1 cellular context compared by ENCODE assay signal in the genomic region with DNA sequence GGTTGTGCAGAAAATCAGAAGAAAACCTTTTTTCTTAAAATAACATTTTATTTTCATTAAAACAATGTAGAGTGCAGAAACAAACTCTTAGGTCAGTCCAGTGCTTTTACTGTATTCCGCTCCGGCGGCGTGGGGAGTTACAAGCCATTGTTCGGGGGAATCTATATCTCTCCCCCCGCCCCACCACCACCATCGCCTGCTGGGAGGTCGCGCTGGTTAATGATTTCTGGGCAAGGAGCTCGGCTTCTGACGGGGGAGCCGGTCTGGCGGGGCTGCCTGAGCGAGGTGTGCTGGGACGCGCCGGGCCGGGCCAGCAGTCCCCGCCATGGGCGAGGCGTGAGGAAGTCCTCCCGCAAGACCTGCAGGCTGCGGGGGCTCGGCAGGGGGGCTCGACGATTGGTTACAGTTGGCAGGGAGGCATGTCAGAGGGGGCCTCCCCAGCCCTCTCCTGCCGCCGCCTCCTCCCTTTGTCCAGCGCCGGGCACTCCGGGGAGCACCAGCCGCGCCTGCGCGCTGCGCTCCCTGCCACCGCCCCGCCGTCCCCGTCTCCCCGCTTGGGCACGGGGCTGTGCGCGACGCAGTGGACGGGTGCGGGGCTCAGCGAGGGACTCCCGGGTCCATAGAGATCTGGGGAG.
TF ChIP-seq lines count a peak whose summit lies in the region.

No MANE protein-coding gene starts in this region.

TF ChIP-seq in HepG2, 621 proteins besides CTCF, POLR2A, EP300 and RAD21 (continued from another document and continues in another):
- TF ChIP-seq, protein P1, sequence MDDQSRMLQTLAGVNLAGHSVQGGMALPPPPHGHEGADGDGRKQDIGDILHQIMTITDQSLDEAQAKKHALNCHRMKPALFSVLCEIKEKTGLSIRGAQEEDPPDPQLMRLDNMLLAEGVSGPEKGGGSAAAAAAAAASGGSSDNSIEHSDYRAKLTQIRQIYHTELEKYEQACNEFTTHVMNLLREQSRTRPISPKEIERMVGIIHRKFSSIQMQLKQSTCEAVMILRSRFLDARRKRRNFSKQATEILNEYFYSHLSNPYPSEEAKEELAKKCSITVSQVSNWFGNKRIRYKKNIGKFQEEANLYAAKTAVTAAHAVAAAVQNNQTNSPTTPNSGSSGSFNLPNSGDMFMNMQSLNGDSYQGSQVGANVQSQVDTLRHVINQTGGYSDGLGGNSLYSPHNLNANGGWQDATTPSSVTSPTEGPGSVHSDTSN (CRISPR knock-in tag; IDR thresholded peaks at IDR 0.05; ENCODE audit: borderline replicate concordance) = peak; percentile 51; the same call in 1 of the 2 replicates
- TF ChIP-seq, protein P2, sequence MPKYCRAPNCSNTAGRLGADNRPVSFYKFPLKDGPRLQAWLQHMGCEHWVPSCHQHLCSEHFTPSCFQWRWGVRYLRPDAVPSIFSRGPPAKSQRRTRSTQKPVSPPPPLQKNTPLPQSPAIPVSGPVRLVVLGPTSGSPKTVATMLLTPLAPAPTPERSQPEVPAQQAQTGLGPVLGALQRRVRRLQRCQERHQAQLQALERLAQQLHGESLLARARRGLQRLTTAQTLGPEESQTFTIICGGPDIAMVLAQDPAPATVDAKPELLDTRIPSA (CRISPR knock-in tag; IDR thresholded peaks at IDR 0.05; ENCODE audit: borderline replicate concordance) = 0 out of 2 replicates have a peak, but pooled peaks have one; percentile 22
- TF ChIP-seq ZFAT (CRISPR knock-in tag; conservative IDR thresholded peaks at IDR 0.05) (0 out of 2 replicates have a peak, but pooled peaks have one; percentile 52), TBX2 (CRISPR knock-in tag; IDR thresholded peaks at IDR 0.05; ENCODE audit: borderline replicate concordance) (no peak), ZMYM3 (CRISPR knock-in tag; IDR thresholded peaks at IDR 0.05) (no peak), MTA1 (CRISPR knock-in tag; IDR thresholded peaks at IDR 0.05; ENCODE audit: borderline replicate concordance) (peak; percentile 77; the same call in 1 of the 2 replicates), ZNF557 (CRISPR knock-in tag; IDR thresholded peaks at IDR 0.05) (0 out of 2 replicates have a peak, but pooled peaks have one; percentile 23), RARG (CRISPR knock-in tag; IDR thresholded peaks at IDR 0.05; ENCODE audit: low read depth) (no peak), ZNF224 (CRISPR knock-in tag; IDR thresholded peaks at IDR 0.05) (no peak), ATF7 (IDR thresholded peaks at IDR 0.05) (no peak), ATF7 (CRISPR knock-in tag; IDR thresholded peaks at IDR 0.05) (no peak), ZSCAN22 (CRISPR knock-in tag; IDR thresholded peaks at IDR 0.05) (peak; percentile 98), ZNF614 (CRISPR knock-in tag; IDR thresholded peaks at IDR 0.05; ENCODE audit: borderline replicate concordance) (0 out of 2 replicates have a peak, but pooled peaks have one; percentile 13), JDP2 (CRISPR knock-in tag; IDR thresholded peaks at IDR 0.05; ENCODE audit: borderline replicate concordance) (no peak; the same call in 1 of the 2 replicates), ZNF768 (CRISPR knock-in tag; IDR thresholded peaks at IDR 0.05) (peak; percentile 35; the same call in 1 of the 2 replicates), STAT5B (CRISPR knock-in tag; IDR thresholded peaks at IDR 0.05) (no peak), YY1 (IDR thresholded peaks at IDR 0.05; ENCODE audit: insufficient read depth, insufficient replicate concordance, low read depth, low read length) (peak; percentile 82), ZNF333 (CRISPR knock-in tag; IDR thresholded peaks at IDR 0.05; ENCODE audit: borderline replicate concordance) (no peak), ETV5 (CRISPR knock-in tag; IDR thresholded peaks at IDR 0.05; ENCODE audit: borderline replicate concordance) (peak; percentile 27), ERF (CRISPR knock-in tag; IDR thresholded peaks at IDR 0.05) (no peak), ZSCAN20 (CRISPR knock-in tag; IDR thresholded peaks at IDR 0.05; ENCODE audit: borderline replicate concordance) (0 out of 2 replicates have a peak, but pooled peaks have one; percentile 55), ZSCAN12 (CRISPR knock-in tag; IDR thresholded peaks at IDR 0.05) (peak; percentile 90; the same call in 1 of the 2 replicates), NR2F6 (IDR thresholded peaks at IDR 0.05) (no peak), NR2F6 (CRISPR knock-in tag; IDR thresholded peaks at IDR 0.05) (peak; percentile 39; the same call in 1 of the 2 replicates)
- TF ChIP-seq, protein P3, sequence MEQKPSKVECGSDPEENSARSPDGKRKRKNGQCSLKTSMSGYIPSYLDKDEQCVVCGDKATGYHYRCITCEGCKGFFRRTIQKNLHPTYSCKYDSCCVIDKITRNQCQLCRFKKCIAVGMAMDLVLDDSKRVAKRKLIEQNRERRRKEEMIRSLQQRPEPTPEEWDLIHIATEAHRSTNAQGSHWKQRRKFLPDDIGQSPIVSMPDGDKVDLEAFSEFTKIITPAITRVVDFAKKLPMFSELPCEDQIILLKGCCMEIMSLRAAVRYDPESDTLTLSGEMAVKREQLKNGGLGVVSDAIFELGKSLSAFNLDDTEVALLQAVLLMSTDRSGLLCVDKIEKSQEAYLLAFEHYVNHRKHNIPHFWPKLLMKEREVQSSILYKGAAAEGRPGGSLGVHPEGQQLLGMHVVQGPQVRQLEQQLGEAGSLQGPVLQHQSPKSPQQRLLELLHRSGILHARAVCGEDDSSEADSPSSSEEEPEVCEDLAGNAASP (CRISPR knock-in tag; IDR thresholded peaks at IDR 0.05; ENCODE audit: borderline replicate concordance) = no peak; the same call in 1 of the 2 replicates
- TF ChIP-seq, protein P4, sequence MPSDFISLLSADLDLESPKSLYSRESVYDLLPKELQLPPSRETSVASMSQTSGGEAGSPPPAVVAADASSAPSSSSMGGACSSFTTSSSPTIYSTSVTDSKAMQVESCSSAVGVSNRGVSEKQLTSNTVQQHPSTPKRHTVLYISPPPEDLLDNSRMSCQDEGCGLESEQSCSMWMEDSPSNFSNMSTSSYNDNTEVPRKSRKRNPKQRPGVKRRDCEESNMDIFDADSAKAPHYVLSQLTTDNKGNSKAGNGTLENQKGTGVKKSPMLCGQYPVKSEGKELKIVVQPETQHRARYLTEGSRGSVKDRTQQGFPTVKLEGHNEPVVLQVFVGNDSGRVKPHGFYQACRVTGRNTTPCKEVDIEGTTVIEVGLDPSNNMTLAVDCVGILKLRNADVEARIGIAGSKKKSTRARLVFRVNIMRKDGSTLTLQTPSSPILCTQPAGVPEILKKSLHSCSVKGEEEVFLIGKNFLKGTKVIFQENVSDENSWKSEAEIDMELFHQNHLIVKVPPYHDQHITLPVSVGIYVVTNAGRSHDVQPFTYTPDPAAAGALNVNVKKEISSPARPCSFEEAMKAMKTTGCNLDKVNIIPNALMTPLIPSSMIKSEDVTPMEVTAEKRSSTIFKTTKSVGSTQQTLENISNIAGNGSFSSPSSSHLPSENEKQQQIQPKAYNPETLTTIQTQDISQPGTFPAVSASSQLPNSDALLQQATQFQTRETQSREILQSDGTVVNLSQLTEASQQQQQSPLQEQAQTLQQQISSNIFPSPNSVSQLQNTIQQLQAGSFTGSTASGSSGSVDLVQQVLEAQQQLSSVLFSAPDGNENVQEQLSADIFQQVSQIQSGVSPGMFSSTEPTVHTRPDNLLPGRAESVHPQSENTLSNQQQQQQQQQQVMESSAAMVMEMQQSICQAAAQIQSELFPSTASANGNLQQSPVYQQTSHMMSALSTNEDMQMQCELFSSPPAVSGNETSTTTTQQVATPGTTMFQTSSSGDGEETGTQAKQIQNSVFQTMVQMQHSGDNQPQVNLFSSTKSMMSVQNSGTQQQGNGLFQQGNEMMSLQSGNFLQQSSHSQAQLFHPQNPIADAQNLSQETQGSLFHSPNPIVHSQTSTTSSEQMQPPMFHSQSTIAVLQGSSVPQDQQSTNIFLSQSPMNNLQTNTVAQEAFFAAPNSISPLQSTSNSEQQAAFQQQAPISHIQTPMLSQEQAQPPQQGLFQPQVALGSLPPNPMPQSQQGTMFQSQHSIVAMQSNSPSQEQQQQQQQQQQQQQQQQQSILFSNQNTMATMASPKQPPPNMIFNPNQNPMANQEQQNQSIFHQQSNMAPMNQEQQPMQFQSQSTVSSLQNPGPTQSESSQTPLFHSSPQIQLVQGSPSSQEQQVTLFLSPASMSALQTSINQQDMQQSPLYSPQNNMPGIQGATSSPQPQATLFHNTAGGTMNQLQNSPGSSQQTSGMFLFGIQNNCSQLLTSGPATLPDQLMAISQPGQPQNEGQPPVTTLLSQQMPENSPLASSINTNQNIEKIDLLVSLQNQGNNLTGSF (CRISPR knock-in tag; IDR thresholded peaks at IDR 0.05) = peak; percentile 81
- TF ChIP-seq, protein P5, sequence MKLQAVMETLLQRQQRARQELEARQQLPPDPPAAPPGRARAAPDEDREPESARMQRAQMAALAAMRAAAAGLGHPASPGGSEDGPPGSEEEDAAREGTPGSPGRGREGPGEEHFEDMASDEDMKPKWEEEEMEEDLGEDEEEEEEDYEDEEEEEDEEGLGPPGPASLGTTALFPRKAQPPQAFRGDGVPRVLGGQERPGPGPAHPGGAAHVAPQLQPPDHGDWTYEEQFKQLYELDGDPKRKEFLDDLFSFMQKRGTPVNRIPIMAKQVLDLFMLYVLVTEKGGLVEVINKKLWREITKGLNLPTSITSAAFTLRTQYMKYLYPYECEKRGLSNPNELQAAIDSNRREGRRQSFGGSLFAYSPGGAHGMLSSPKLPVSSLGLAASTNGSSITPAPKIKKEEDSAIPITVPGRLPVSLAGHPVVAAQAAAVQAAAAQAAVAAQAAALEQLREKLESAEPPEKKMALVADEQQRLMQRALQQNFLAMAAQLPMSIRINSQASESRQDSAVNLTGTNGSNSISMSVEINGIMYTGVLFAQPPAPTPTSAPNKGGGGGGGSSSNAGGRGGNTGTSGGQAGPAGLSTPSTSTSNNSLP (IDR thresholded peaks at IDR 0.05; ENCODE audit: low read depth, low read length) = peak; percentile 10; the same call in 1 of the 2 replicates
- TF ChIP-seq, protein P6, sequence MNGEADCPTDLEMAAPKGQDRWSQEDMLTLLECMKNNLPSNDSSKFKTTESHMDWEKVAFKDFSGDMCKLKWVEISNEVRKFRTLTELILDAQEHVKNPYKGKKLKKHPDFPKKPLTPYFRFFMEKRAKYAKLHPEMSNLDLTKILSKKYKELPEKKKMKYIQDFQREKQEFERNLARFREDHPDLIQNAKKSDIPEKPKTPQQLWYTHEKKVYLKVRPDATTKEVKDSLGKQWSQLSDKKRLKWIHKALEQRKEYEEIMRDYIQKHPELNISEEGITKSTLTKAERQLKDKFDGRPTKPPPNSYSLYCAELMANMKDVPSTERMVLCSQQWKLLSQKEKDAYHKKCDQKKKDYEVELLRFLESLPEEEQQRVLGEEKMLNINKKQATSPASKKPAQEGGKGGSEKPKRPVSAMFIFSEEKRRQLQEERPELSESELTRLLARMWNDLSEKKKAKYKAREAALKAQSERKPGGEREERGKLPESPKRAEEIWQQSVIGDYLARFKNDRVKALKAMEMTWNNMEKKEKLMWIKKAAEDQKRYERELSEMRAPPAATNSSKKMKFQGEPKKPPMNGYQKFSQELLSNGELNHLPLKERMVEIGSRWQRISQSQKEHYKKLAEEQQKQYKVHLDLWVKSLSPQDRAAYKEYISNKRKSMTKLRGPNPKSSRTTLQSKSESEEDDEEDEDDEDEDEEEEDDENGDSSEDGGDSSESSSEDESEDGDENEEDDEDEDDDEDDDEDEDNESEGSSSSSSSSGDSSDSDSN (CRISPR knock-in tag; IDR thresholded peaks at IDR 0.05) = no peak
- TF ChIP-seq, protein P7, sequence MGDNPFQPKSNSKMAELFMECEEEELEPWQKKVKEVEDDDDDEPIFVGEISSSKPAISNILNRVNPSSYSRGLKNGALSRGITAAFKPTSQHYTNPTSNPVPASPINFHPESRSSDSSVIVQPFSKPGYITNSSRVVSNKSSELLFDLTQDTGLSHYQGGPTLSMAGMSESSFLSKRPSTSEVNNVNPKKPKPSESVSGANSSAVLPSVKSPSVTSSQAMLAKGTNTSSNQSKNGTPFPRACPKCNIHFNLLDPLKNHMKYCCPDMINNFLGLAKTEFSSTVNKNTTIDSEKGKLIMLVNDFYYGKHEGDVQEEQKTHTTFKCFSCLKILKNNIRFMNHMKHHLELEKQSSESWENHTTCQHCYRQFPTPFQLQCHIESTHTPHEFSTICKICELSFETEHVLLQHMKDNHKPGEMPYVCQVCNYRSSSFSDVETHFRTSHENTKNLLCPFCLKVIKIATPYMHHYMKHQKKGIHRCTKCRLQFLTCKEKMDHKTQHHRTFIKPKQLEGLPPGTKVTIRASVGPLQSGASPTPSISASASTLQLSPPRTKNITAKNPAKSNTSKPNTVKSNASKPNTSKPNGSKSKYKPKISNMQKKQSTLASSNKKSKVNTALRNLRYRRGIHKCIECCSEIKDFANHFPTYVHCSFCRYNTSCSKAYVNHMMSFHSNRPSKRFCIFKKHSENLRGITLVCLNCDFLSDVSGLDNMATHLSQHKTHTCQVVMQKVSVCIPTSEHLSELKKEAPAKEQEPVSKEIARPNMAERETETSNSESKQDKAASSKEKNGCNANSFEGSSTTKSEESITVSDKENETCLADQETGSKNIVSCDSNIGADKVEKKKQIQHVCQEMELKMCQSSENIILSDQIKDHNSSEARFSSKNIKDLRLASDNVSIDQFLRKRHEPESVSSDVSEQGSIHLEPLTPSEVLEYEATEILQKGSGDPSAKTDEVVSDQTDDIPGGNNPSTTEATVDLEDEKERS (CRISPR knock-in tag; IDR thresholded peaks at IDR 0.05) = no peak
- TF ChIP-seq, protein P8, sequence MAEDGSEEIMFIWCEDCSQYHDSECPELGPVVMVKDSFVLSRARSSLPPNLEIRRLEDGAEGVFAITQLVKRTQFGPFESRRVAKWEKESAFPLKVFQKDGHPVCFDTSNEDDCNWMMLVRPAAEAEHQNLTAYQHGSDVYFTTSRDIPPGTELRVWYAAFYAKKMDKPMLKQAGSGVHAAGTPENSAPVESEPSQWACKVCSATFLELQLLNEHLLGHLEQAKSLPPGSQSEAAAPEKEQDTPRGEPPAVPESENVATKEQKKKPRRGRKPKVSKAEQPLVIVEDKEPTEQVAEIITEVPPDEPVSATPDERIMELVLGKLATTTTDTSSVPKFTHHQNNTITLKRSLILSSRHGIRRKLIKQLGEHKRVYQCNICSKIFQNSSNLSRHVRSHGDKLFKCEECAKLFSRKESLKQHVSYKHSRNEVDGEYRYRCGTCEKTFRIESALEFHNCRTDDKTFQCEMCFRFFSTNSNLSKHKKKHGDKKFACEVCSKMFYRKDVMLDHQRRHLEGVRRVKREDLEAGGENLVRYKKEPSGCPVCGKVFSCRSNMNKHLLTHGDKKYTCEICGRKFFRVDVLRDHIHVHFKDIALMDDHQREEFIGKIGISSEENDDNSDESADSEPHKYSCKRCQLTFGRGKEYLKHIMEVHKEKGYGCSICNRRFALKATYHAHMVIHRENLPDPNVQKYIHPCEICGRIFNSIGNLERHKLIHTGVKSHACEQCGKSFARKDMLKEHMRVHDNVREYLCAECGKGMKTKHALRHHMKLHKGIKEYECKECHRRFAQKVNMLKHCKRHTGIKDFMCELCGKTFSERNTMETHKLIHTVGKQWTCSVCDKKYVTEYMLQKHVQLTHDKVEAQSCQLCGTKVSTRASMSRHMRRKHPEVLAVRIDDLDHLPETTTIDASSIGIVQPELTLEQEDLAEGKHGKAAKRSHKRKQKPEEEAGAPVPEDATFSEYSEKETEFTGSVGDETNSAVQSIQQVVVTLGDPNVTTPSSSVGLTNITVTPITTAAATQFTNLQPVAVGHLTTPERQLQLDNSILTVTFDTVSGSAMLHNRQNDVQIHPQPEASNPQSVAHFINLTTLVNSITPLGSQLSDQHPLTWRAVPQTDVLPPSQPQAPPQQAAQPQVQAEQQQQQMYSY (CRISPR knock-in tag; IDR thresholded peaks at IDR 0.05) = no peak; the same call in 1 of the 2 replicates
- TF ChIP-seq, protein P9, sequence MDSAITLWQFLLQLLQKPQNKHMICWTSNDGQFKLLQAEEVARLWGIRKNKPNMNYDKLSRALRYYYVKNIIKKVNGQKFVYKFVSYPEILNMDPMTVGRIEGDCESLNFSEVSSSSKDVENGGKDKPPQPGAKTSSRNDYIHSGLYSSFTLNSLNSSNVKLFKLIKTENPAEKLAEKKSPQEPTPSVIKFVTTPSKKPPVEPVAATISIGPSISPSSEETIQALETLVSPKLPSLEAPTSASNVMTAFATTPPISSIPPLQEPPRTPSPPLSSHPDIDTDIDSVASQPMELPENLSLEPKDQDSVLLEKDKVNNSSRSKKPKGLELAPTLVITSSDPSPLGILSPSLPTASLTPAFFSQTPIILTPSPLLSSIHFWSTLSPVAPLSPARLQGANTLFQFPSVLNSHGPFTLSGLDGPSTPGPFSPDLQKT (CRISPR knock-in tag; IDR thresholded peaks at IDR 0.05; ENCODE audit: borderline replicate concordance) = no peak; the same call in 1 of the 2 replicates
